ENCODE assay signal across 1 cellular context in the genomic region with DNA sequence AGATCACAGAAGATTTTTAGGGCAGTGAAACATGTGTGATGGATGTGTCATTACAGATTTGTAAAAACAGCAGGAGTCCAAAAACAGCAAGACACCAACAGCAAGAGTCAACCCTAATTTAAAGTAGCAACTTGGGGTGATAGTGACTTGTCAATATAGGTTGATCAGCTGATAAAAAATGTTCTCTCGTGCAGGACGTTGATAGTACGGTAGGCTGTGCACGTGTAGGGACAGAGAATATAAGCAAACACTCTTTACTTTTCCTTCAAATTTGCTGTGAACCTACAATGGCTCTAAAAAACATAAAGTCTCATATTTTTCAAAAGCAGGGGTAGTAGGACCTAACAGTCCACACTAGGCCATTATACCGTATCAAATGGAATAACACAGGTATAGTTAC.
TF ChIP-seq lines count a peak whose summit lies in the region.

No MANE protein-coding gene starts in this region.

TF ChIP-seq in HEK293, 187 proteins besides CTCF, POLR2A, EP300 and RAD21 (continued from another document):
- TF ChIP-seq, protein P1, sequence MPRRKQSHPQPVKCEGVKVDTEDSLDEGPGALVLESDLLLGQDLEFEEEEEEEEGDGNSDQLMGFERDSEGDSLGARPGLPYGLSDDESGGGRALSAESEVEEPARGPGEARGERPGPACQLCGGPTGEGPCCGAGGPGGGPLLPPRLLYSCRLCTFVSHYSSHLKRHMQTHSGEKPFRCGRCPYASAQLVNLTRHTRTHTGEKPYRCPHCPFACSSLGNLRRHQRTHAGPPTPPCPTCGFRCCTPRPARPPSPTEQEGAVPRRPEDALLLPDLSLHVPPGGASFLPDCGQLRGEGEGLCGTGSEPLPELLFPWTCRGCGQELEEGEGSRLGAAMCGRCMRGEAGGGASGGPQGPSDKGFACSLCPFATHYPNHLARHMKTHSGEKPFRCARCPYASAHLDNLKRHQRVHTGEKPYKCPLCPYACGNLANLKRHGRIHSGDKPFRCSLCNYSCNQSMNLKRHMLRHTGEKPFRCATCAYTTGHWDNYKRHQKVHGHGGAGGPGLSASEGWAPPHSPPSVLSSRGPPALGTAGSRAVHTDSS (tag by site-specific recombination; IDR thresholded peaks at IDR 0.05) = no peak
- no peak for TF ChIP-seq OVOL3 (tag by site-specific recombination; IDR thresholded peaks at IDR 0.05)
